In the genomic region with DNA sequence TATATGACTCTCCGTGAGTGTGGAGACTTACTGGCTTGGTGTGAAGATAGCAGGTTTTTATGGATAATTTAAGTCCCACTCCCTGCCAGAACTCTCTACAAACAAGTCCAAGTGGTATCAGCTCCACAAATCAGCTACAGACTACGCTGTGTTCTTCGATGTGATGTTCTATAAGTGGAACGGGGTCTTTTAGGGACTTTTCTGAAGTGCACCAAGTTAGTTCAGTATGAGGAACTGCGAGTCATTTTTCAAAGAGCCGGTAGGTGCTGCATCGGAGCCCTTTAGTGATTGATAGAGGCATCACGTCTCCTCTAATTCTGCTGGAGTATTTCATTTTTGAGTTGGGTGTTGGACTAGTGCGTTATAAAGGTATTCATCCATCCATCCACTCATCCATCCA, we compare ENCODE assay signal across 20 cellular contexts.
A peak's percentile ranks its signal among the peaks of the same experiment; 100 is the strongest.
DNase-seq lines count a peak whose midpoint lies in the region; ATAC-seq, FAIRE-seq and TF ChIP-seq lines count a peak whose summit lies in the region.
"Had no signal": no experiment of that assay in that cellular context is flagged by ENCODE, and none has a peak within 500 bp of the region (broad histone marks: within the 10 kb centered on the region; RNA-seq: fewer than 3 reads in every experiment).

No MANE protein-coding gene starts in this region.

- peak overlapping the region; percentile 21 for H3K4me3 Mint-ChIP-seq in memory B cell
- H3K4me3 Mint-ChIP-seq: CD14-positive monocyte; CD8-positive, alpha-beta T cell had no signal

- H3K9me3 ChIP-seq in OCI-LY3 (ENCODE audit: insufficient read depth, low read length) (no peaks in the 10 kb centered on the region), psoas muscle (no peaks in the 10 kb centered on the region)

- no peak overlapping the region for H3K27ac Mint-ChIP-seq in memory B cell
- H3K27ac Mint-ChIP-seq: CD14-positive monocyte; CD8-positive, alpha-beta T cell had no signal

- peak overlapping the region; percentile 2 for H2AFZ ChIP-seq in OCI-LY3 (ENCODE audit: low read depth, low read length)
- H2AFZ ChIP-seq: GM23248 had no signal

- peak overlapping the region; percentile 84 for H3K4me2 ChIP-seq in OCI-LY3 (ENCODE audit: low read length)
- H3K4me2 ChIP-seq: KMS-11 had no signal

- peak overlapping the region; percentile 86 for H3K9ac ChIP-seq in OCI-LY3 (ENCODE audit: low read length)
- H3K9ac ChIP-seq: GM23248, KMS-11 had no signal

- H3K27ac ChIP-seq in OCI-LY3 (ENCODE audit: low read length), result peak overlapping the region; percentile 87
- no peak overlapping the region for H3K27ac ChIP-seq in psoas muscle
- H3K27ac ChIP-seq: GM23248, KMS-11 had no signal

- H3K27me3 Mint-ChIP-seq in memory B cell, result peaks cover 13% of the 10 kb centered on the region

- H3K36me3 ChIP-seq in OCI-LY3 (replicated peaks; ENCODE audit: low read depth, low read length), result peaks cover 14% of the 10 kb centered on the region
- H3K36me3 ChIP-seq in psoas muscle (ENCODE audit: insufficient read depth in 1 of 2, low read depth in 1 of 2), result no peaks in the 10 kb centered on the region

- H3K9me3 Mint-ChIP-seq in memory B cell, result no peaks in the 10 kb centered on the region
- H3K9me3 Mint-ChIP-seq: CD8-positive, alpha-beta T cell had no signal

- H3K4me1 ChIP-seq in OCI-LY3 (ENCODE audit: low read length), result peaks cover 59% of the 10 kb centered on the region
- H3K4me1 ChIP-seq in psoas muscle, result no peaks in the 10 kb centered on the region

- WGBS in psoas muscle, 3 donors, result 90 to 94% (median 93%) methylated on average over 9 of the region's 9 CpGs

- peak; percentile 77 for ATAC-seq in HG02610 (IDR thresholded peaks at IDR 0.05; ENCODE audit: unreplicated experiment)
- peak; percentile 56 for ATAC-seq in memory B cell (ENCODE audit: low read depth)
- no peak for ATAC-seq in GM21528 (IDR thresholded peaks at IDR 0.05; ENCODE audit: low FRiP score, unreplicated experiment)
- no peak for ATAC-seq in psoas muscle
- ATAC-seq: CD8-positive, alpha-beta T cell; HCT116; HepG2 had no signal

- no peaks in the 10 kb centered on the region for H3K79me2 ChIP-seq in OCI-LY3 (ENCODE audit: low read length)

- H4K20me1 ChIP-seq in OCI-LY3 (ENCODE audit: insufficient read depth, low read length), result no peaks in the 10 kb centered on the region

- no peak for FAIRE-seq in GM12891 (lab: Jason Lieb, UNC)
- FAIRE-seq: A204.1, H54, HepG2, HTR-8/SVneo had no signal

- peaks cover 3% of the 10 kb centered on the region for H3K4me1 Mint-ChIP-seq in memory B cell

- H3K27me3 ChIP-seq in OCI-LY3 (ENCODE audit: low read depth, low read length) (no peaks in the 10 kb centered on the region), psoas muscle (ENCODE audit: insufficient read depth in 3 of 3, low read length in 2 of 3) (no peaks in the 10 kb centered on the region)

- intact Hi-C loops in psoas muscle (cut with DNase I), result no loop called here

- H3K36me3 Mint-ChIP-seq in memory B cell, result no peaks in the 10 kb centered on the region
- H3K36me3 Mint-ChIP-seq: CD14-positive monocyte; CD8-positive, alpha-beta T cell had no signal

- TF ChIP-seq CTCF in OCI-LY3 (IDR thresholded peaks at IDR 0.05; ENCODE audit: low read depth, low read length) (peak; percentile 49), psoas muscle (IDR thresholded peaks at IDR 0.05) (no peak)

- H3K4me3 ChIP-seq in OCI-LY3 (ENCODE audit: low read length), result peak overlapping the region; percentile 65
- no peak overlapping the region for H3K4me3 ChIP-seq in psoas muscle
- H3K4me3 ChIP-seq: GM23248 had no signal

- no peak for TF ChIP-seq POLR2A in GM12891 (IDR thresholded peaks at IDR 0.05; ENCODE audit: low read depth, low read length)

- no peak for DNase-seq in GM12891 (ENCODE audit: insufficient read length, low spot score)
- no peak for DNase-seq in memory B cell (ENCODE audit: low spot score in 2 of 2)
- DNase-seq in NCI-H1694 treated with DMSO at 0.1 percent for 48 hours (lab: John Stamatoyannopoulos, UW), result no peak
- no peak for DNase-seq in NCI-H1092 (lab: John Stamatoyannopoulos, UW)
- no peak for DNase-seq in psoas muscle
- DNase-seq: CD8-positive, alpha-beta T cell; COR-L47; DND-41; GDM1; GM23248 had no signal

TF ChIP-seq in GM12891, 5 proteins besides CTCF, POLR2A, EP300 and RAD21:
- TF ChIP-seq PAX5 (IDR thresholded peaks at IDR 0.05; ENCODE audit: insufficient read depth, low read length, severe bottlenecking) (no peak), SPI1 (IDR thresholded peaks at IDR 0.05; ENCODE audit: low read depth, low read length) (peak; percentile 77)

Comparison
In these comparisons a context has a peak if more than half of its experiments do, and no peak if none do; other contexts are left out.
1. ATAC-seq: peak in HG02610 (single experiment) and memory B cell (single experiment); none in GM21528 (single experiment) and psoas muscle (0 of 4).